In the genomic region with DNA sequence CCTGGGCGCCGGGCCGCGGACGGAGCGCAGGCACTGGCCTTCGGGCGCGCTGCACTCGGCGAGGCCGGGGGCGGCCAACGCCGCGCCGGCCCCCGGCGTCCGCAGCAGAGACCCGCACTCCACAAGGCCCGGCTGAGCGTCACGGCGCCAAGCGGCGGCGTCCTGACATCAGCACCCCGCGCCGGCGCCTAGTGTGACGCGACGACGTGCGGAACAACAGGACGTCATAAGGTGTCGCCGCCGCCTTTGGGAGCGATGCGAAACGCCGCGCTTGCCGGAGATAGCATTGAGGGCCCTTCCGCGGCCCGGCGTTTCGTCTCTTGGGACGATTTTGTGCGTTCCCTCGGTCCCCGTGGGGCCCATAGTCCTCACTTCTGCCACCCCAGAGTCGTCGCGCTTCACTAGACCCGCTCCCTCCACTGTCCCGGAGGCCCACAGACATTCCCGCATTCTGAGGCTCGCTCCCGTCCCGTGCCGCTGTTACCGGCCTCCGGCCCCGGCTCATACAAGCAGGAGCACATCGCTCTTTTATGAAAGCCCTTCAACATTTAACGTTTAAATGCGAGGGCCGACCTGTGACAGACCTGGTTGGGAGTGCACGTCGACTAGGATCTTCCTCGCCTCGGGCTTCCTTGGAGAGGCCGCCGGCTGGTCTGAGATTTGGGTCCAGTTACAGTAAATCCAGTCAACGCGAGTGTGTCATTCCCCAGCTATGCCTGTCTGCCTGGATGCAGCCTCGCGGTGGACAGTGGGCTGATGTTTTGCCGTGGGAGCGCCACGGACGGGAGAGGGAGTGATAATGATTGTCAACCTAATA, we compare ENCODE assay signal across 8 cellular contexts. TPM values are rescaled to one million over a fixed set of nuclear protein-coding genes. Genes with fewer than 3 reads are reported as not detected.
DNase-seq lines count a peak whose midpoint lies in the region; ATAC-seq and TF ChIP-seq lines count a peak whose summit lies in the region.

SSU72 (minus strand) TSS at position 143 of the 817 bp plus-strand sequence. CDS start 306 bp downstream, outside the sequence.

- no peaks in the 10 kb centered on the region for H3K9me2 ChIP-seq in OCI-LY7 (ENCODE audit: insufficient read depth, low read length)

- H2AFZ ChIP-seq in OCI-LY7 (ENCODE audit: low read length) = peak within 1 kb of the TSS; percentile 84

- H3K27me3 ChIP-seq in HUES6 (ENCODE audit: control insufficient read depth, insufficient read depth, low read length) (peaks cover 8% of the 10 kb centered on the region; the same call in 1 of the 2 replicates), mucosa of stomach (ENCODE audit: control insufficient read depth, insufficient read depth, low read length) (no peaks in the 10 kb centered on the region)

- no peaks in the 10 kb centered on the region for H3K9me3 ChIP-seq in HUES6 (ENCODE audit: control insufficient read depth, insufficient read depth, low read depth, low read length)
- H3K9me3 ChIP-seq in OCI-LY7 (ENCODE audit: low read length) = no peaks in the 10 kb centered on the region
- H3K9me3 ChIP-seq in mucosa of stomach (ENCODE audit: control insufficient read depth, low read length) = no peaks in the 10 kb centered on the region

- TSS peak; percentile 97 for BruUV-seq in OCI-LY7 (replicated peaks; lab: Mats Ljungman, UMichigan)

- TF ChIP-seq CTCF in OCI-LY7 (conservative IDR thresholded peaks at IDR 0.05; ENCODE audit: low read length) (no peak), epithelial cell of proximal tubule (conservative IDR thresholded peaks at IDR 0.05; ENCODE audit: low read depth, low read length) (no peak)

- H3K4me2 ChIP-seq in OCI-LY7 (ENCODE audit: low read length) = peak within 1 kb of the TSS; percentile 96

- H3K9ac ChIP-seq in HUES6 (ENCODE audit: low read length) = peak within 1 kb of the TSS; percentile 99
- peak within 1 kb of the TSS; percentile 94 for H3K9ac ChIP-seq in mucosa of stomach (ENCODE audit: low read length)

- H3K4me1 ChIP-seq in HUES6 (ENCODE audit: control insufficient read depth, insufficient read depth, low read length) = no peaks in the 10 kb centered on the region; the same call in 1 of the 2 replicates
- H3K4me1 ChIP-seq in OCI-LY7 (ENCODE audit: insufficient read depth, low read length, poor library complexity, severe bottlenecking) = peaks cover 13% of the 10 kb centered on the region
- peaks cover 5% of the 10 kb centered on the region for H3K4me1 ChIP-seq in mucosa of stomach (ENCODE audit: control insufficient read depth, insufficient read depth, low read length)

- ATAC-seq in GM21447 (IDR thresholded peaks at IDR 0.05; ENCODE audit: unreplicated experiment) = peak; percentile 73

- no peaks in the 10 kb centered on the region for H4K20me1 ChIP-seq in OCI-LY7 (ENCODE audit: insufficient read depth, low read length)

- peak; percentile 94 for DNase-seq in D341Med (ENCODE audit: low spot score)
- DNase-seq in OCI-LY7 (ENCODE audit: low spot score) = peak; percentile 96
- DNase-seq in activated T-cell treated with anti-CD3 and anti-CD28 coated beads for 4 hours = peak; percentile 90
- DNase-seq in epithelial cell of proximal tubule (ENCODE audit: low read depth) = peak; percentile 25
- DNase-seq in stimulated activated CD8-positive, alpha-beta memory T cell treated with anti-CD3 and anti-CD28 coated beads, Interleukin-4, amount 100 ng/mL, for 48 hours = peak; percentile 96

- peaks cover 6% of the 10 kb centered on the region for H3K36me3 ChIP-seq in HUES6 (ENCODE audit: control insufficient read depth, insufficient read depth, low read length)
- H3K36me3 ChIP-seq in OCI-LY7 (ENCODE audit: insufficient read depth, low read length) = peaks cover 27% of the 10 kb centered on the region
- no peaks in the 10 kb centered on the region for H3K36me3 ChIP-seq in mucosa of stomach (ENCODE audit: control insufficient read depth, insufficient read depth, low read length)

- peak within 1 kb of the TSS; percentile 99 for H3K4me3 ChIP-seq in HUES6 (ENCODE audit: low read depth, low read length)
- peak within 1 kb of the TSS; percentile 88 for H3K4me3 ChIP-seq in OCI-LY7 (ENCODE audit: low read depth, low read length, poor library complexity, severe bottlenecking)
- peak within 1 kb of the TSS; percentile 99 for H3K4me3 ChIP-seq in epithelial cell of proximal tubule (ENCODE audit: low read depth, low read length)
- H3K4me3 ChIP-seq in mucosa of stomach (ENCODE audit: low read length) = peak within 1 kb of the TSS; percentile 83

- H3K79me2 ChIP-seq in OCI-LY7 (ENCODE audit: insufficient read depth, low read depth, low read length) = peaks cover 44% of the 10 kb centered on the region

- CTCF ChIA-PET in OCI-LY7 (lab: Charles Lee; ENCODE audit: unreplicated experiment) = no interaction called here

- H3K27ac ChIP-seq in HUES6 (ENCODE audit: low read depth, low read length) (peak within 1 kb of the TSS; percentile 96), OCI-LY7 (ENCODE audit: low read depth, low read length, poor library complexity, severe bottlenecking) (peak within 1 kb of the TSS; percentile 69)

- POLR2A ChIA-PET in OCI-LY7 (lab: Charles Lee) = no interaction called here

- intact Hi-C loops in OCI-LY7 (cut with micrococcal nuclease; ENCODE audit: unreplicated experiment) = loop anchor here (5.0 kb wide), 1 partner anchor 42 kb away; the partner anchor contains the start of gene MIB2

RNA-seq across cellular contexts. Expression of gene SSU72, which starts in this region (rescaled TPM):
- total RNA-seq in OCI-LY7 (2014; rRNA removed; shearing (Covaris generic)) = 97.7 and 101 TPM in 2 replicates
- total RNA-seq in OCI-LY7 (2022) (141 and 149 TPM in 2 replicates), epithelial cell of proximal tubule (136 and 147 TPM in 2 replicates)

Comparison
In these comparisons a context has a peak if more than half of its experiments do, and no peak if none do; other contexts are left out.
1. Peak in every context shown above with its lines: DNase-seq, ATAC-seq, H3K4me3 ChIP-seq and H3K27ac ChIP-seq.
2. DNase-seq: peak in every context shown above with its lines; median percentile 96 in OCI-LY7; 96 in stimulated activated CD8-positive, alpha-beta memory T cell treated with anti-CD3 and anti-CD28 coated beads, Interleukin-4, amount 100 ng/mL, for 48 hours; 94 in D341Med; 90 in activated T-cell treated with anti-CD3 and anti-CD28 coated beads for 4 hours; 25 in epithelial cell of proximal tubule.